14 cellular contexts compared by ENCODE assay signal in the genomic region with DNA sequence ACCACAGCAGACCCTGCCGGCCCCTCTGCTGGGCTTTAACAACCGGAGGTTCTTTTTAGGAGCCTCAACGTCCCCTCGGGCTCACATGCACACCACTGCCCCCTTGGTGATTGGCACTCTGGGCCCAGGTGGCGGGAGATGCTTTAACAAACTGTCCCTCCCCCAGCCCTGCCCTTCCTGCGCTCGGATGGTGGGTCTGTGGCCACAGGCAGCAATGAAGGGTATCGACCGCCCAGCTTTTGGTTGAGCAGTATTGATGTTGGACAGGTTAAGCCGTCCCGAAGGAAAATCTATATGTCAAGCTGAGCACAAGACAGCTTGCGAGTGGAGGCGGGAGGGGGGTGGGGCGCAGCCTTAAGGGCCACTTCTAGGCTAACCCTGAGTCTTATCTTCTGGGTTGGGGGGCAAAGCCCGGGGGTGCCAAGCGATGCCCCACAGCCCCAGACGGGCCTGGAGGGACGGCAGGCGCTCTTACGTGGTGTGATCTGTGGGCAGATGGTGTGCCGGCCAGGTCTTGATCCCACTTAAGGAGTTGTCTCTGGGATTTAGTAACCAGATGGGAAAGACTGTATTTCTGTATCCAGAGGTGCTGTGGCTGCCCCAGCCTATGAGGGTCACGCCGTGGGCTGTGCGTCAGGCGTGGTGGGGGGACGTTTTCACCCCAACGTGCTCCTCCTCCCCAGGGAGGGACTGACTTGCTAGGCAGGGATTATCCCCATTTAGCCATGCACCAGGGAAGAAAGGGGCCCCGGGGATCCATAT.
"Had no signal": no experiment of that assay in that cellular context is flagged by ENCODE, and none has a peak within 500 bp of the region (broad histone marks: within the 10 kb centered on the region; RNA-seq: fewer than 3 reads in every experiment).

No MANE protein-coding gene starts in this region.

- H3K36me3 ChIP-seq: cardiac muscle cell, transverse colon had no signal

- H3K27me3 ChIP-seq: cardiac muscle cell, hepatocyte, left lung, transverse colon had no signal

- H3K27ac Mint-ChIP-seq: activated CD4-positive, alpha-beta memory T cell treated with anti-CD3 and anti-CD28 coated beads, Interleukin-2, amount 10 ng/mL, durations not matched to agents 7 days and 5 days; activated T-cell treated with anti-CD3 and anti-CD28 coated beads, Interleukin-2, amount 50 U/mL, for 24 hours had no signal

- H3K9me3 Mint-ChIP-seq: activated CD4-positive, alpha-beta memory T cell treated with anti-CD3 and anti-CD28 coated beads, Interleukin-2, amount 10 ng/mL, durations not matched to agents 7 days and 5 days; activated T-cell treated with anti-CD3 and anti-CD28 coated beads, Interleukin-2, amount 50 U/mL, for 24 hours; naive B cell had no signal

- ATAC-seq: esophagus mucosa, left lung had no signal

- H3K4me2 ChIP-seq: hepatocyte had no signal

- H3K4me3 Mint-ChIP-seq: activated CD4-positive, alpha-beta memory T cell treated with anti-CD3 and anti-CD28 coated beads, Interleukin-2, amount 10 ng/mL, durations not matched to agents 7 days and 5 days; activated T-cell treated with anti-CD3 and anti-CD28 coated beads, Interleukin-2, amount 50 U/mL, for 24 hours had no signal

- H3K36me3 Mint-ChIP-seq: naive B cell had no signal

- H3K4me3 ChIP-seq: cardiac muscle cell, hepatocyte, left lung, transverse colon had no signal

- H3K27me3 Mint-ChIP-seq: naive B cell had no signal

- DNase-seq: activated CD4-positive, alpha-beta memory T cell treated with anti-CD3 and anti-CD28 coated beads, Interleukin-2, amount 10 ng/mL, durations not matched to agents 7 days and 5 days; activated naive CD4-positive, alpha-beta T cell treated with anti-CD3 and anti-CD28 coated beads, Interleukin-2, amount 50 U/mL, for 16 hours; activated T-cell treated with anti-CD3 and anti-CD28 coated beads, Interleukin-2, amount 50 U/mL, for 24 hours; islet precursor cell; left lung; mammary epithelial cell; naive B cell; stimulated activated CD4-positive, alpha-beta T cell treated with anti-CD3 and anti-CD28 coated beads, Interleukin-4, amount 100 ng/mL, for 24 hours; stimulated activated naive CD4-positive, alpha-beta T cell; substantia nigra; transverse colon had no signal

- H3K27ac ChIP-seq: cardiac muscle cell, hepatocyte, left lung, transverse colon had no signal

- H3K9me3 ChIP-seq: left lung, transverse colon had no signal

- H2AFZ ChIP-seq: hepatocyte had no signal
